Comparison of ENCODE assay signal across 8 cellular contexts in the genomic region with DNA sequence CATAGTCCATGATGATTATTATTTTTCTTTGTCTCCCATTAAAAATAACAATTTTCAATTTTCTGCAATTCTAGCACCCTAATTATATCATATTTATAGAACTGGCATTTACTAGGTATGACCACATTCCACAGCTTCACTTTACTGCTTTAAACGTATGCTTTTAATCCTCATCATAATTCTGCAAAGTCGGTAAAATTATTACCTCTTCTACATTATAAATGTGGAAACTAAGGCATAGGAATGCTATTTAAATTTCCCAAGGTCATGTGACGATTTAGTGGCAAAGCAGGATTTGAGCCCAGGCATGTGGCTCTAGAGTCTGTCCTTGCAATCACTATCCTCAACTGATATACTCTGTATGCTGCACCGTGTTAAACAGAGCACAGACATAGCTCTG.
"Had no signal": no experiment of that assay in that cellular context is flagged by ENCODE, and none has a peak within 500 bp of the region (broad histone marks: within the 10 kb centered on the region; RNA-seq: fewer than 3 reads in every experiment).

No MANE protein-coding gene starts in this region.

- H3K4me3 ChIP-seq: GM12878 had no signal

- DNase-seq: GDM1, GF-D8 had no signal

- FAIRE-seq: G401.6, GM12878, GM12891, GM12892, GM18507, GM19239 had no signal

- ATAC-seq: GM12878 had no signal
